In the genomic region with DNA sequence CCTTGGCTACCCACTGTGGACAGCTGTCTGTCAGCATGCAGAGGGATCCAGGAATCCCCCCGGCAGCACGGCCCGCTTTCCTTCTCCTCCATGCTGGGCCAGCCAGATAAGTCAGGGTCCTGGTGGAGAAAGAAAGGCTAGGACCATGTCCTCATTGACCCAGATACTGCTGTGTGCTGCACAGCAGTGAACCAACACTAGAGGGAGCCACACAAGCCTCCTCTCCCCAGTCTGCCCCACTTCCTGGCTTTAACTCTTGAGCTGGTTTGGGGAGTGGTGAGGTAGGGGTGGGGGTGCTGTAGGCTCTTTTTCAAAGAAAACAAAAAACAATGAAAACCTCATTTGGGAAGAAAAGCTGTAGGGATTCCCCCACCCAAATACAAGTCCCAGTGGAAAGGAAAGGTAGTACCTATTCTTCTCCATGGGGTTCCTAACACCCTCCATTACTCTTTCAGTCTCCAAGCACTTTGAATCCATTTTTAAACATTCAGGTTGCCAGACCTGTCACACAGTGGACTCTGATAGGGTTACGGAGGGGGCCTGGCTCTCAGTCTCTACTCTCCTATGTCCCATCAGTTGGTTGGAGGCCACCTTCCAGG, we compare ENCODE assay signal across 1 cellular context.
TF ChIP-seq lines count a peak whose summit lies in the region.

No MANE protein-coding gene starts in this region.

TF ChIP-seq in HepG2, 621 proteins besides CTCF, POLR2A, EP300 and RAD21 (continued from another document):
- TF ChIP-seq, protein P1, sequence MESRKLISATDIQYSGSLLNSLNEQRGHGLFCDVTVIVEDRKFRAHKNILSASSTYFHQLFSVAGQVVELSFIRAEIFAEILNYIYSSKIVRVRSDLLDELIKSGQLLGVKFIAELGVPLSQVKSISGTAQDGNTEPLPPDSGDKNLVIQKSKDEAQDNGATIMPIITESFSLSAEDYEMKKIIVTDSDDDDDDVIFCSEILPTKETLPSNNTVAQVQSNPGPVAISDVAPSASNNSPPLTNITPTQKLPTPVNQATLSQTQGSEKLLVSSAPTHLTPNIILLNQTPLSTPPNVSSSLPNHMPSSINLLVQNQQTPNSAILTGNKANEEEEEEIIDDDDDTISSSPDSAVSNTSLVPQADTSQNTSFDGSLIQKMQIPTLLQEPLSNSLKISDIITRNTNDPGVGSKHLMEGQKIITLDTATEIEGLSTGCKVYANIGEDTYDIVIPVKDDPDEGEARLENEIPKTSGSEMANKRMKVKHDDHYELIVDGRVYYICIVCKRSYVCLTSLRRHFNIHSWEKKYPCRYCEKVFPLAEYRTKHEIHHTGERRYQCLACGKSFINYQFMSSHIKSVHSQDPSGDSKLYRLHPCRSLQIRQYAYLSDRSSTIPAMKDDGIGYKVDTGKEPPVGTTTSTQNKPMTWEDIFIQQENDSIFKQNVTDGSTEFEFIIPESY (CRISPR knock-in tag; IDR thresholded peaks at IDR 0.05): no peak
- TF ChIP-seq, protein P2, sequence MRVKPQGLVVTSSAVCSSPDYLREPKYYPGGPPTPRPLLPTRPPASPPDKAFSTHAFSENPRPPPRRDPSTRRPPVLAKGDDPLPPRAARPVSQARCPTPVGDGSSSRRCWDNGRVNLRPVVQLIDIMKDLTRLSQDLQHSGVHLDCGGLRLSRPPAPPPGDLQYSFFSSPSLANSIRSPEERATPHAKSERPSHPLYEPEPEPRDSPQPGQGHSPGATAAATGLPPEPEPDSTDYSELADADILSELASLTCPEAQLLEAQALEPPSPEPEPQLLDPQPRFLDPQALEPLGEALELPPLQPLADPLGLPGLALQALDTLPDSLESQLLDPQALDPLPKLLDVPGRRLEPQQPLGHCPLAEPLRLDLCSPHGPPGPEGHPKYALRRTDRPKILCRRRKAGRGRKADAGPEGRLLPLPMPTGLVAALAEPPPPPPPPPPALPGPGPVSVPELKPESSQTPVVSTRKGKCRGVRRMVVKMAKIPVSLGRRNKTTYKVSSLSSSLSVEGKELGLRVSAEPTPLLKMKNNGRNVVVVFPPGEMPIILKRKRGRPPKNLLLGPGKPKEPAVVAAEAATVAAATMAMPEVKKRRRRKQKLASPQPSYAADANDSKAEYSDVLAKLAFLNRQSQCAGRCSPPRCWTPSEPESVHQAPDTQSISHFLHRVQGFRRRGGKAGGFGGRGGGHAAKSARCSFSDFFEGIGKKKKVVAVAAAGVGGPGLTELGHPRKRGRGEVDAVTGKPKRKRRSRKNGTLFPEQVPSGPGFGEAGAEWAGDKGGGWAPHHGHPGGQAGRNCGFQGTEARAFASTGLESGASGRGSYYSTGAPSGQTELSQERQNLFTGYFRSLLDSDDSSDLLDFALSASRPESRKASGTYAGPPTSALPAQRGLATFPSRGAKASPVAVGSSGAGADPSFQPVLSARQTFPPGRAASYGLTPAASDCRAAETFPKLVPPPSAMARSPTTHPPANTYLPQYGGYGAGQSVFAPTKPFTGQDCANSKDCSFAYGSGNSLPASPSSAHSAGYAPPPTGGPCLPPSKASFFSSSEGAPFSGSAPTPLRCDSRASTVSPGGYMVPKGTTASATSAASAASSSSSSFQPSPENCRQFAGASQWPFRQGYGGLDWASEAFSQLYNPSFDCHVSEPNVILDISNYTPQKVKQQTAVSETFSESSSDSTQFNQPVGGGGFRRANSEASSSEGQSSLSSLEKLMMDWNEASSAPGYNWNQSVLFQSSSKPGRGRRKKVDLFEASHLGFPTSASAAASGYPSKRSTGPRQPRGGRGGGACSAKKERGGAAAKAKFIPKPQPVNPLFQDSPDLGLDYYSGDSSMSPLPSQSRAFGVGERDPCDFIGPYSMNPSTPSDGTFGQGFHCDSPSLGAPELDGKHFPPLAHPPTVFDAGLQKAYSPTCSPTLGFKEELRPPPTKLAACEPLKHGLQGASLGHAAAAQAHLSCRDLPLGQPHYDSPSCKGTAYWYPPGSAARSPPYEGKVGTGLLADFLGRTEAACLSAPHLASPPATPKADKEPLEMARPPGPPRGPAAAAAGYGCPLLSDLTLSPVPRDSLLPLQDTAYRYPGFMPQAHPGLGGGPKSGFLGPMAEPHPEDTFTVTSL (CRISPR knock-in tag; IDR thresholded peaks at IDR 0.05; ENCODE audit: borderline replicate concordance): no peak
